20 cellular contexts compared by ENCODE assay signal in genomic region chr20:63320616-63321147, GRCh38. TPM values are rescaled to one million over a fixed set of nuclear protein-coding genes. Genes with fewer than 3 reads are reported as not detected.
"Had no signal": no experiment of that assay in that cellular context is flagged by ENCODE, and none has a peak within 500 bp of the region (broad histone marks: within the 10 kb centered on the region; RNA-seq: fewer than 3 reads in every experiment).

No MANE protein-coding gene starts in this region.

- H3K9me3 Mint-ChIP-seq: activated T-cell treated with anti-CD3 and anti-CD28 coated beads, Interleukin-2, amount 50 U/mL, for 4 hours; central memory CD8-positive, alpha-beta T cell; effector memory CD8-positive, alpha-beta T cell; naive thymus-derived CD4-positive, alpha-beta T cell; stimulated activated naive B cell treated with anti-CD40 and anti-IgM and Interleukin-4, amounts not matched to agents 10 μg/mL and 1 μg/mL and 100 μg/mL, for 72 hours; T-cell; T-helper 2 cell treated with Interferon-gamma antibody and Interleukin-4, amounts not matched to agents 5 μg/mL and 100 μg/mL, for 36 hours had no signal

- H3K4me1 Mint-ChIP-seq: central memory CD8-positive, alpha-beta T cell; stimulated activated naive B cell treated with anti-CD40 and anti-IgM and Interleukin-4, amounts not matched to agents 10 μg/mL and 1 μg/mL and 100 μg/mL, for 72 hours; T-cell had no signal

- ATAC-seq: activated T-cell treated with anti-CD3 and anti-CD28 coated beads, Interleukin-2, amount 50 U/mL, for 4 hours; effector memory CD8-positive, alpha-beta T cell; left colon; naive thymus-derived CD4-positive, alpha-beta T cell; right lobe of liver; stimulated activated naive B cell treated with anti-CD40 and anti-IgM and Interleukin-4, amounts not matched to agents 10 μg/mL and 1 μg/mL and 100 μg/mL, for 72 hours; T-cell had no signal

- H3K27ac Mint-ChIP-seq: activated naive CD8-positive, alpha-beta T cell; effector memory CD8-positive, alpha-beta T cell; naive thymus-derived CD4-positive, alpha-beta T cell; stimulated activated naive B cell treated with anti-CD40 and anti-IgM and Interleukin-4, amounts not matched to agents 10 μg/mL and 1 μg/mL and 100 μg/mL, for 72 hours; T-cell; T-helper 2 cell treated with Interferon-gamma antibody and Interleukin-4, amounts not matched to agents 5 μg/mL and 100 μg/mL, for 36 hours had no signal

- H3K4me3 Mint-ChIP-seq: activated naive CD8-positive, alpha-beta T cell; activated T-cell treated with anti-CD3 and anti-CD28 coated beads, Interleukin-2, amount 50 U/mL, for 4 hours; central memory CD8-positive, alpha-beta T cell; effector memory CD8-positive, alpha-beta T cell; naive thymus-derived CD4-positive, alpha-beta T cell; stimulated activated naive B cell treated with anti-CD40 and anti-IgM and Interleukin-4, amounts not matched to agents 10 μg/mL and 1 μg/mL and 100 μg/mL, for 72 hours; T-cell; T-helper 2 cell treated with Interferon-gamma antibody and Interleukin-4, amounts not matched to agents 5 μg/mL and 100 μg/mL, for 36 hours had no signal

- H3K36me3 Mint-ChIP-seq: activated naive CD8-positive, alpha-beta T cell; naive thymus-derived CD4-positive, alpha-beta T cell; stimulated activated naive B cell treated with anti-CD40 and anti-IgM and Interleukin-4, amounts not matched to agents 10 μg/mL and 1 μg/mL and 100 μg/mL, for 72 hours; T-cell had no signal

- DNase-seq: activated CD4-positive, alpha-beta T cell treated with anti-CD3 and anti-CD28 coated beads for 1 hour; activated CD8-positive, alpha-beta memory T cell treated with anti-CD3 and anti-CD28 coated beads, Interleukin-2, amount 50 U/mL, for 48 hours; activated T-cell treated with anti-CD3 and anti-CD28 coated beads, Interleukin-2, amount 50 U/mL, for 4 hours; colonic mucosa; effector memory CD8-positive, alpha-beta T cell; foreskin melanocyte; left colon; naive thymus-derived CD4-positive, alpha-beta T cell; small intestine; stimulated activated CD4-positive, alpha-beta T cell treated with anti-CD3 and anti-CD28 coated beads, Interleukin-15, amount 100 ng/mL, for 24 hours; stimulated activated naive B cell treated with anti-CD40 and anti-IgM and Interleukin-4, amounts not matched to agents 10 μg/mL and 1 μg/mL and 100 μg/mL, for 72 hours had no signal

RNA-seq across cellular contexts. Expression of gene COL20A1, which starts 27.7 kb away (rescaled TPM):
- total RNA-seq: activated T-cell treated with anti-CD3 and anti-CD28 coated beads, Interleukin-2, amount 50 U/mL, for 4 hours; colonic mucosa; endothelial cell of umbilical vein; esophagus mucosa; left colon; pancreas; right lobe of liver; vagina had no signal
- polyA plus RNA-seq: endothelial cell of umbilical vein; naive thymus-derived CD4-positive, alpha-beta T cell had no signal

RNA-seq across cellular contexts. Expression of gene CHRNA4, which starts 40.5 kb away (rescaled TPM):
- total RNA-seq: activated T-cell treated with anti-CD3 and anti-CD28 coated beads, Interleukin-2, amount 50 U/mL, for 4 hours; endothelial cell of umbilical vein; esophagus mucosa; left colon; naive thymus-derived CD4-positive, alpha-beta T cell; T-cell had no signal
- polyA plus RNA-seq: endothelial cell of umbilical vein; naive thymus-derived CD4-positive, alpha-beta T cell had no signal
